18 cellular contexts compared by ENCODE assay signal in the genomic region with DNA sequence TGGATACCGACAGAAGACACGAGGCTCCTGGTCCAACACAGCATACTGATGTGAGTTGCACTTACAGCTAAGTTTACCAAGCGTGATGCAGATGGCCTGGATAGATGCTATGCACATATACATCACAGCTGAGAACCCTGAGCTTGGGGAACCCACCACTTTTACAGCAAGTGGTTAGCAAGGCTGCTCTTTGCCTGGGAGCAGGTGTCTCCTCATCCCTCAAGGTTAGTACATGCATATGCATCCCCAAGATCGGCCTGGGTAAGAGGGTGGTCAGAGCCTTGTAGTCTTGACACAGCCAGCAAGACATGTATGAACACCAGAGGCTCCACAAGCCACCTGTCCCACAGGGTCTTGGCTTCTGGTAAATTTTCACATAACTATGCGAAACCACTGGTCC. TPM values are rescaled to one million over a fixed set of nuclear protein-coding genes. Genes with fewer than 3 reads are reported as not detected.
A peak's percentile ranks its signal among the peaks of the same experiment; 100 is the strongest.
DNase-seq lines count a peak whose midpoint lies in the region; ATAC-seq and TF ChIP-seq lines count a peak whose summit lies in the region.
"Had no signal": no experiment of that assay in that cellular context is flagged by ENCODE, and none has a peak within 500 bp of the region (broad histone marks: within the 10 kb centered on the region; RNA-seq: fewer than 3 reads in every experiment).

No MANE protein-coding gene starts in this region.

- peaks cover 22% of the 10 kb centered on the region for H3K27me3 Mint-ChIP-seq in activated CD8-positive, alpha-beta memory T cell treated with anti-CD3 and anti-CD28 coated beads, Interleukin-2, amount 10 ng/mL, durations not matched to agents 7 days and 5 days
- H3K27me3 Mint-ChIP-seq in activated T-helper 17 cell treated with anti-CD3 and anti-CD28 coated beads, Interleukin-2, amount 50 U/mL, for 72 hours: no peaks in the 10 kb centered on the region

- H3K9me2 ChIP-seq in Karpas-422 (replicated peaks; ENCODE audit: insufficient read depth, low read length): no peaks in the 10 kb centered on the region

- no peaks in the 10 kb centered on the region for H3K36me3 ChIP-seq in Karpas-422 (ENCODE audit: insufficient read depth, low read length)
- peaks cover 3 to 88% of the 10 kb centered on the region in 2 donors for H3K36me3 ChIP-seq in psoas muscle (ENCODE audit: insufficient read depth in 1 of 2, low read depth in 1 of 2)
- H3K36me3 ChIP-seq: pancreas, SJCRH30, stomach had no signal

- peaks cover 61% of the 10 kb centered on the region for H3K4me1 Mint-ChIP-seq in activated CD8-positive, alpha-beta memory T cell treated with anti-CD3 and anti-CD28 coated beads, Interleukin-2, amount 10 ng/mL, durations not matched to agents 7 days and 5 days
- H3K4me1 Mint-ChIP-seq in activated T-helper 17 cell treated with anti-CD3 and anti-CD28 coated beads, Interleukin-2, amount 50 U/mL, for 72 hours: peaks cover 30% of the 10 kb centered on the region

- H3K4me3 Mint-ChIP-seq in activated CD8-positive, alpha-beta memory T cell treated with anti-CD3 and anti-CD28 coated beads, Interleukin-2, amount 10 ng/mL, durations not matched to agents 7 days and 5 days: peak overlapping the region; percentile 64
- H3K4me3 Mint-ChIP-seq in activated T-helper 17 cell treated with anti-CD3 and anti-CD28 coated beads, Interleukin-2, amount 50 U/mL, for 72 hours: peak overlapping the region; percentile 76
- H3K4me3 Mint-ChIP-seq: endodermal cell had no signal

- peak; percentile 39 for DNase-seq in activated CD8-positive, alpha-beta memory T cell treated with anti-CD3 and anti-CD28 coated beads, Interleukin-2, amount 10 ng/mL, durations not matched to agents 7 days and 5 days
- DNase-seq in activated CD8-positive, alpha-beta memory T cell treated with anti-CD3 and anti-CD28 coated beads, Interleukin-2, amount 50 U/mL, for 48 hours: no peak
- DNase-seq in Karpas-422: peak; percentile 57
- DNase-seq in psoas muscle: no peak
- DNase-seq in NCI-H1092 treated with DMSO at 0.1 percent for 48 hours (lab: John Stamatoyannopoulos, UW): no peak
- no peak for DNase-seq in NCI-H446 (lab: John Stamatoyannopoulos, UW)
- DNase-seq: endodermal cell, KBM-7, left cardiac atrium, NCI-H1417 treated with DMSO at 0.1 percent for 48 hours, NCI-H345, pancreas, SJCRH30, stomach had no signal

- peak overlapping the region; percentile 92 for H3K27ac Mint-ChIP-seq in activated CD8-positive, alpha-beta memory T cell treated with anti-CD3 and anti-CD28 coated beads, Interleukin-2, amount 10 ng/mL, durations not matched to agents 7 days and 5 days
- H3K27ac Mint-ChIP-seq in activated T-helper 17 cell treated with anti-CD3 and anti-CD28 coated beads, Interleukin-2, amount 50 U/mL, for 72 hours: no peak overlapping the region
- H3K27ac Mint-ChIP-seq: endodermal cell had no signal

- H3K27ac ChIP-seq in Karpas-422 (ENCODE audit: low read length): peak overlapping the region; percentile 82
- H3K27ac ChIP-seq in psoas muscle: peak overlapping the region; percentile 82
- H3K27ac ChIP-seq: pancreas, SJCRH30 had no signal

- H3K9me3 Mint-ChIP-seq in activated CD8-positive, alpha-beta memory T cell treated with anti-CD3 and anti-CD28 coated beads, Interleukin-2, amount 10 ng/mL, durations not matched to agents 7 days and 5 days (ENCODE audit: low read depth): peaks cover 2% of the 10 kb centered on the region
- H3K9me3 Mint-ChIP-seq in activated T-helper 17 cell treated with anti-CD3 and anti-CD28 coated beads, Interleukin-2, amount 50 U/mL, for 72 hours: no peaks in the 10 kb centered on the region

- peak overlapping the region; percentile 23; the same call in 1 of the 2 replicates for H3K9ac ChIP-seq in Karpas-422 (ENCODE audit: low read length)

- 0 out of 2 replicates have a peak, but pooled peaks cover 6% of the 10 kb centered on the region for H3K27me3 ChIP-seq in Karpas-422 (ENCODE audit: low read length)
- no peaks in the 10 kb centered on the region for H3K27me3 ChIP-seq in psoas muscle (ENCODE audit: insufficient read depth in 3 of 3, low read length in 2 of 3)
- H3K27me3 ChIP-seq: pancreas, SJCRH30, stomach had no signal

- no peak for ATAC-seq in activated CD8-positive, alpha-beta memory T cell treated with anti-CD3 and anti-CD28 coated beads, Interleukin-2, amount 10 ng/mL, durations not matched to agents 7 days and 5 days
- ATAC-seq in activated T-helper 17 cell treated with anti-CD3 and anti-CD28 coated beads, Interleukin-2, amount 50 U/mL, for 72 hours (replicated peaks): no peak
- ATAC-seq in psoas muscle (no peak), HG03196 (IDR thresholded peaks at IDR 0.05; ENCODE audit: unreplicated experiment) (no peak)
- ATAC-seq: left cardiac atrium, pancreas had no signal

- peaks cover 8% of the 10 kb centered on the region for H3K36me3 Mint-ChIP-seq in activated CD8-positive, alpha-beta memory T cell treated with anti-CD3 and anti-CD28 coated beads, Interleukin-2, amount 10 ng/mL, durations not matched to agents 7 days and 5 days
- no peaks in the 10 kb centered on the region for H3K36me3 Mint-ChIP-seq in activated T-helper 17 cell treated with anti-CD3 and anti-CD28 coated beads, Interleukin-2, amount 50 U/mL, for 72 hours (ENCODE audit: low read depth)

- H2AFZ ChIP-seq in Karpas-422 (ENCODE audit: low read length): no peak overlapping the region

- H3K4me1 ChIP-seq in Karpas-422 (ENCODE audit: low read length) (peaks cover 47% of the 10 kb centered on the region), psoas muscle (peaks cover 41% of the 10 kb centered on the region)
- H3K4me1 ChIP-seq: pancreas, SJCRH30 had no signal

- peak overlapping the region; percentile 78 for H3K4me2 ChIP-seq in Karpas-422 (ENCODE audit: low read depth, low read length, poor library complexity, severe bottlenecking)

- peaks cover 9% of the 10 kb centered on the region; the same call in 1 of the 2 replicates for H4K20me1 ChIP-seq in Karpas-422 (ENCODE audit: insufficient read depth, low read depth, low read length)

- TF ChIP-seq CTCF in psoas muscle (IDR thresholded peaks at IDR 0.05): no peak

- CTCF ChIA-PET in activated CD8-positive, alpha-beta memory T cell treated with anti-CD3 and anti-CD28 coated beads, Interleukin-2, amount 10 ng/mL, durations not matched to agents 7 days and 5 days (lab: Charles Lee): interaction anchor here (0.7 to 6.6 kb wide), 10 partner anchors 9 to 129 kb away, joined by 3 to 117 read pairs (median 9); partner anchors contain the start of gene RTP3

- intact Hi-C loops in psoas muscle (cut with DNase I): no loop called here

- 87 to 94% (median 90%) methylated on average over 5 of the region's 5 CpGs for WGBS in psoas muscle, 3 donors

- peak overlapping the region; percentile 57 for H3K4me3 ChIP-seq in Karpas-422 (ENCODE audit: low read length)
- H3K4me3 ChIP-seq in psoas muscle: no peak overlapping the region
- H3K4me3 ChIP-seq: pancreas, SJCRH30, stomach had no signal

- no peaks in the 10 kb centered on the region for H3K79me2 ChIP-seq in Karpas-422 (ENCODE audit: low read length)

- H3K9me3 ChIP-seq in Karpas-422 (ENCODE audit: low read length) (no peaks in the 10 kb centered on the region), psoas muscle (no peaks in the 10 kb centered on the region)
- H3K9me3 ChIP-seq: pancreas, SJCRH30, stomach had no signal

RNA-seq across cellular contexts. Expression of gene LRRC2, which starts 28.3 kb away (rescaled TPM):
- total RNA-seq in activated CD8-positive, alpha-beta memory T cell treated with anti-CD3 and anti-CD28 coated beads, Interleukin-2, amount 10 ng/mL, durations not matched to agents 7 days and 5 days: under 1 TPM in 1 of 2 experiments, not detected in 1; 0.07 TPM
- total RNA-seq in Karpas-422 (2014; rRNA removed; shearing (Covaris generic); ENCODE audit: low replicate concordance): not detected in 2 replicates
- not detected for total RNA-seq in activated T-helper 17 cell treated with anti-CD3 and anti-CD28 coated beads, Interleukin-2, amount 50 U/mL, for 72 hours
- 100 to 1,000 TPM in 1 of 4 donors, 10 to 100 TPM in 3; 65.1 to 160 (median 95.6) TPM for total RNA-seq in psoas muscle
- 10 to 100 TPM in 2 of 3 donors, 1 to 10 TPM in 1; 8.3 to 60.3 (median 57.9) TPM for polyA plus RNA-seq in psoas muscle
- total RNA-seq: SJCRH30 had no signal

RNA-seq across cellular contexts. Expression of gene RTP3, which starts 40.0 kb away (rescaled TPM):
- total RNA-seq in activated CD8-positive, alpha-beta memory T cell treated with anti-CD3 and anti-CD28 coated beads, Interleukin-2, amount 10 ng/mL, durations not matched to agents 7 days and 5 days: not detected
- not detected in 2 replicates for total RNA-seq in Karpas-422 (2014; rRNA removed; shearing (Covaris generic); ENCODE audit: low replicate concordance)
- not detected for total RNA-seq in activated T-helper 17 cell treated with anti-CD3 and anti-CD28 coated beads, Interleukin-2, amount 50 U/mL, for 72 hours
- total RNA-seq in psoas muscle: not detected
- under 1 TPM in 1 of 3 donors, not detected in 2; 0.01 TPM for polyA plus RNA-seq in psoas muscle
- total RNA-seq: A673, cardiac septum, endodermal cell, left cardiac atrium, pancreas, SJCRH30, stomach had no signal
- polyA plus RNA-seq: pancreas, stomach had no signal

Comparison
In these comparisons a context has a peak if more than half of its experiments do, and no peak if none do; other contexts are left out.
1. DNase-seq: peak in activated CD8-positive, alpha-beta memory T cell treated with anti-CD3 and anti-CD28 coated beads, Interleukin-2, amount 10 ng/mL, durations not matched to agents 7 days and 5 days (single experiment) and Karpas-422 (single experiment); none in activated CD8-positive, alpha-beta memory T cell treated with anti-CD3 and anti-CD28 coated beads, Interleukin-2, amount 50 U/mL, for 48 hours (single experiment), psoas muscle (0 of 2), NCI-H1092 treated with DMSO at 0.1 percent for 48 hours (single experiment) and NCI-H446 (0 of 2).
2. RNA of gene LRRC2, which starts 28.3 kb away (total RNA-seq): 65.1 to 160 TPM in psoas muscle; 0.07 TPM in activated CD8-positive, alpha-beta memory T cell treated with anti-CD3 and anti-CD28 coated beads, Interleukin-2, amount 10 ng/mL, durations not matched to agents 7 days and 5 days, not detected in activated T-helper 17 cell treated with anti-CD3 and anti-CD28 coated beads, Interleukin-2, amount 50 U/mL, for 72 hours and not detected in Karpas-422; every median in the first group is over 10 times any median in the second.